In genomic region chr10:5449227-5449626, GRCh38 we compare ENCODE assay signal across 12 cellular contexts. TPM values are rescaled to one million over a fixed set of nuclear protein-coding genes. Genes with fewer than 3 reads are reported as not detected.
DNase-seq lines count a peak whose midpoint lies in the region; ATAC-seq, FAIRE-seq and TF ChIP-seq lines count a peak whose summit lies in the region.
"Had no signal": no experiment of that assay in that cellular context is flagged by ENCODE, and none has a peak within 500 bp of the region (broad histone marks: within the 10 kb centered on the region; RNA-seq: fewer than 3 reads in every experiment).

No MANE protein-coding gene starts in this region.

- H3K27ac Mint-ChIP-seq in nephron, result peak overlapping the region; percentile 65 to 91 (median 83)
- H3K27ac Mint-ChIP-seq: activated B cell treated with CpG ODN at 0.5 μM for 24 hours had no signal

- no peak for ATAC-seq in heart left ventricle
- no peak for ATAC-seq in Right ventricle myocardium superior (ENCODE audit: poor library complexity)
- ATAC-seq in upper lobe of right lung, result no peak
- no peak for ATAC-seq in GM18520 (IDR thresholded peaks at IDR 0.05; ENCODE audit: unreplicated experiment)

- H3K4me1 Mint-ChIP-seq in nephron, result peaks cover 43% of the 10 kb centered on the region

- DNase-seq in heart left ventricle (no peak), Right ventricle myocardium superior (no peak), endothelial cell of umbilical vein (ENCODE audit: low read depth, low spot score) (peak; percentile 56), upper lobe of right lung (no peak), DMS53 treated with DMSO at 0.1 percent for 48 hours (lab: John Stamatoyannopoulos, UW; ENCODE audit: unreplicated experiment) (no peak)
- DNase-seq in activated effector memory CD4-positive, alpha-beta T cell treated with Interleukin-2 at 50 U/mL for 16 hours, result no peak
- DNase-seq: activated B cell treated with CpG ODN at 0.5 μM for 24 hours, hippocampal formation, NCI-H1092 treated with DMSO at 0.1 percent for 48 hours, nucleus accumbens had no signal

- H3K27ac ChIP-seq in heart left ventricle (peak overlapping the region in 10 of 12 donors; percentile 0 to 74 (median 36)), endothelial cell of umbilical vein (ENCODE audit: insufficient read depth, low read depth, low read length) (peak overlapping the region; percentile 50), upper lobe of right lung (peak overlapping the region; percentile 68)

- peaks cover 0 to 39% (median 7%) of the 10 kb centered on the region in 12 donors for H3K4me1 ChIP-seq in heart left ventricle
- peaks cover 35% of the 10 kb centered on the region for H3K4me1 ChIP-seq in endothelial cell of umbilical vein (ENCODE audit: control insufficient read depth, extremely low read depth, insufficient read depth, low read length)
- peaks cover 22% of the 10 kb centered on the region for H3K4me1 ChIP-seq in upper lobe of right lung

- H3K4me3 Mint-ChIP-seq in nephron, result peak overlapping the region; percentile 70 to 97 (median 86)

- POLR2A ChIA-PET in endothelial cell of umbilical vein (lab: Charles Lee), result no interaction called here

- peaks cover 27% of the 10 kb centered on the region for H3K36me3 Mint-ChIP-seq in nephron (ENCODE audit: low read depth)

- no peaks in the 10 kb centered on the region for H3K27me3 Mint-ChIP-seq in nephron (ENCODE audit: low read depth)
- H3K27me3 Mint-ChIP-seq: activated B cell treated with CpG ODN at 0.5 μM for 24 hours had no signal

- no peaks in the 10 kb centered on the region for H3K9me3 ChIP-seq in heart left ventricle
- H3K9me3 ChIP-seq in endothelial cell of umbilical vein (replicated peaks; ENCODE audit: control insufficient read depth, insufficient read depth, low read length), result no peaks in the 10 kb centered on the region
- no peaks in the 10 kb centered on the region for H3K9me3 ChIP-seq in upper lobe of right lung

- H4K20me1 ChIP-seq in endothelial cell of umbilical vein (replicated peaks; ENCODE audit: control insufficient read depth, extremely low read depth, insufficient read depth, low read length), result no peaks in the 10 kb centered on the region

- H3K4me3 ChIP-seq in heart left ventricle (peak overlapping the region in 11 of 12 donors; percentile 5 to 65 (median 55)), endothelial cell of umbilical vein (replicated peaks in 1 of 3; ENCODE audit: insufficient read depth in 1 of 3, low read depth in 1 of 3, low read length in 3 of 3) (peak overlapping the region; percentile 10 to 89 (median 20)), upper lobe of right lung (peak overlapping the region; percentile 53)

- H3K4me2 ChIP-seq in endothelial cell of umbilical vein (ENCODE audit: insufficient read depth, low read length), result peak overlapping the region; percentile 91

- no peak overlapping the region for H2AFZ ChIP-seq in endothelial cell of umbilical vein (ENCODE audit: low read depth, low read length)

- CTCF ChIA-PET in endothelial cell of umbilical vein (lab: Charles Lee), result interaction anchor here (10.4 kb wide), 1 partner anchor 175 kb away, joined by 309 read pairs; no protein-coding TSS in a partner anchor

- TSS peak; percentile 44 for BruUV-seq in endothelial cell of umbilical vein (replicated peaks; lab: Mats Ljungman, UMichigan)

- H3K36me3 ChIP-seq in heart left ventricle (peaks cover 0 to 28% (median 22%) of the 10 kb centered on the region in 9 donors), endothelial cell of umbilical vein (ENCODE audit: control insufficient read depth in 2 of 2, extremely low read depth in 1 of 2, insufficient read depth in 2 of 2, low read length in 2 of 2) (peaks cover 5 to 14% of the 10 kb centered on the region in 2 experiments), upper lobe of right lung (peaks cover 25% of the 10 kb centered on the region)

- peak overlapping the region; percentile 88 for H3K9ac ChIP-seq in endothelial cell of umbilical vein (replicated peaks; ENCODE audit: extremely low read depth, insufficient read depth, low read length)

- no peaks in the 10 kb centered on the region for H3K9me1 ChIP-seq in endothelial cell of umbilical vein (replicated peaks; ENCODE audit: control insufficient read depth, extremely low read depth, insufficient read depth, low read length)

- 54 to 58% (median 56%) methylated on average over 2 of the region's 2 CpGs for WGBS in heart left ventricle, 4 donors

- H3K27me3 ChIP-seq in heart left ventricle (no peaks in the 10 kb centered on the region), endothelial cell of umbilical vein (ENCODE audit: control insufficient read depth in 2 of 2, insufficient read depth in 2 of 2, low read length in 2 of 2) (no peaks in the 10 kb centered on the region), upper lobe of right lung (no peaks in the 10 kb centered on the region)

- FAIRE-seq in endothelial cell of umbilical vein (lab: Jason Lieb, UNC), result no peak

- intact Hi-C loops in heart left ventricle (cut with DNase I) (loop anchor here in 4 of 10 donors (5.0 to 10.0 kb wide), 4 partner anchors 96 to 426 kb away; partner anchors contain the start of gene TASOR2 (in 1 of the 4)), Right ventricle myocardium superior (cut with DNase I) (loop anchor here (10.0 kb wide), 1 partner anchor 426 kb away; no protein-coding TSS in a partner anchor), endothelial cell of umbilical vein (cut with micrococcal nuclease) (loop anchor here (5.0 to 10.0 kb wide), 2 partner anchors 146 to 423 kb away; no protein-coding TSS in a partner anchor), upper lobe of right lung (cut with DNase I) (no loop called here)

- TF ChIP-seq POLR2A in heart left ventricle (IDR thresholded peaks at IDR 0.05) (no peak), endothelial cell of umbilical vein (IDR thresholded peaks at IDR 0.05; ENCODE audit: low read depth, low read length) (no peak)

- dilution Hi-C loops in endothelial cell of umbilical vein (cut with MboI; ENCODE audit: extremely low pct_ligation_motif_present, low sequenced_read_pairs), result no loop called here

- peaks cover 36% of the 10 kb centered on the region for H3K79me2 ChIP-seq in endothelial cell of umbilical vein (ENCODE audit: control insufficient read depth, insufficient read depth, low read length)

- TF ChIP-seq CTCF in heart left ventricle (IDR thresholded peaks at IDR 0.05) (no peak), endothelial cell of umbilical vein (IDR thresholded peaks at IDR 0.05; ENCODE audit: extremely low read depth in 1 of 2, insufficient read depth in 1 of 2, low read depth in 1 of 2, low read length in 2 of 2) (no peak), nephron (IDR thresholded peaks at IDR 0.05; ENCODE audit: unreplicated experiment in 3 of 3) (no peak), upper lobe of right lung (IDR thresholded peaks at IDR 0.05) (no peak)

- no peaks in the 10 kb centered on the region for H3K9me3 Mint-ChIP-seq in nephron
- H3K9me3 Mint-ChIP-seq: activated B cell treated with CpG ODN at 0.5 μM for 24 hours had no signal

TF ChIP-seq in endothelial cell of umbilical vein, 7 proteins besides CTCF, POLR2A, EP300 and RAD21 (continues in another document):
- no peak for TF ChIP-seq FOS (IDR thresholded peaks at IDR 0.05; ENCODE audit: borderline replicate concordance, insufficient read depth, low read length)
- no peak for TF ChIP-seq POLR2AphosphoS5 (IDR thresholded peaks at IDR 0.05; ENCODE audit: insufficient read depth, low read depth, low read length)
- no peak for TF ChIP-seq JUN (IDR thresholded peaks at IDR 0.05; ENCODE audit: borderline replicate concordance, insufficient read depth, insufficient read length, low read depth)
- TF ChIP-seq MAX (IDR thresholded peaks at IDR 0.05; ENCODE audit: insufficient read depth, insufficient read length), result no peak

RNA-seq across cellular contexts. Expression of gene NET1, which starts 36.9 kb away (rescaled TPM):
- 10 to 100 TPM; 12.7 to 29.5 (median 15.8) TPM for total RNA-seq in heart left ventricle
- polyA plus RNA-seq in heart left ventricle, result 1 to 10 TPM; 5.6 to 7.0 TPM
- 15.6 TPM for total RNA-seq in Right ventricle myocardium superior
- total RNA-seq in endothelial cell of umbilical vein, result 40.2 and 46.3 TPM in 2 replicates
- polyA plus RNA-seq in endothelial cell of umbilical vein, result 12.3 and 14.4 TPM in 2 replicates
- polyA plus RNA-seq in endothelial cell of umbilical vein (2011; cell fraction: cytosol; rRNA removed), result 22.5 and 27.9 TPM in 2 replicates
- 20.1 and 20.3 TPM in 2 replicates for polyA plus RNA-seq in endothelial cell of umbilical vein (2011; cell fraction: nucleus; rRNA removed)
- polyA plus RNA-seq in endothelial cell of umbilical vein (2012), result 37.5 and 40.5 TPM in 2 replicates
- 41.6 and 46.4 TPM in 2 replicates for polyA minus RNA-seq in endothelial cell of umbilical vein
- 38.1 TPM for polyA minus RNA-seq in endothelial cell of umbilical vein (2011; cell fraction: cytosol; rRNA and poly(A)+ RNA removed)
- polyA minus RNA-seq in endothelial cell of umbilical vein (2011; cell fraction: nucleus; rRNA and poly(A)+ RNA removed), result 40.1 and 44.4 TPM in 2 replicates
- 42.8 TPM for total RNA-seq in upper lobe of right lung

RNA-seq across cellular contexts. Expression of gene TUBAL3, which starts 44.6 kb away (rescaled TPM):
- total RNA-seq in heart left ventricle (1 to 10 TPM in 1 of 9 donors, under 1 TPM in 8; 0.12 to 2.8 (median 0.40) TPM), Right ventricle myocardium superior (0.11 TPM), endothelial cell of umbilical vein (not detected in 2 replicates), upper lobe of right lung (not detected)
- polyA plus RNA-seq in heart left ventricle (under 1 TPM; 0.22 to 0.27 TPM), endothelial cell of umbilical vein (not detected in 2 replicates)
- not detected in 2 replicates for polyA plus RNA-seq in endothelial cell of umbilical vein (2011; cell fraction: cytosol; rRNA removed)
- 0.08 TPM in 1 of 2 replicates, not detected in the other for polyA plus RNA-seq in endothelial cell of umbilical vein (2011; cell fraction: nucleus; rRNA removed)
- not detected in 2 replicates for polyA plus RNA-seq in endothelial cell of umbilical vein (2012)
- 0.32 TPM in 1 of 2 replicates, not detected in the other for polyA minus RNA-seq in endothelial cell of umbilical vein
- polyA minus RNA-seq in endothelial cell of umbilical vein (2011; cell fraction: cytosol; rRNA and poly(A)+ RNA removed), result not detected
- not detected in 2 replicates for polyA minus RNA-seq in endothelial cell of umbilical vein (2011; cell fraction: nucleus; rRNA and poly(A)+ RNA removed)
- total RNA-seq: activated B cell treated with CpG ODN at 0.5 μM for 24 hours had no signal

RNA-seq across cellular contexts. Expression of gene CALML5, which starts 50.1 kb away (rescaled TPM):
- total RNA-seq in heart left ventricle (not detected), Right ventricle myocardium superior (not detected), endothelial cell of umbilical vein (not detected in 2 replicates), upper lobe of right lung (not detected)
- polyA plus RNA-seq in heart left ventricle (not detected), endothelial cell of umbilical vein (not detected in 2 replicates)
- not detected in 2 replicates for polyA plus RNA-seq in endothelial cell of umbilical vein (2011; cell fraction: cytosol; rRNA removed)
- polyA plus RNA-seq in endothelial cell of umbilical vein (2011; cell fraction: nucleus; rRNA removed), result not detected in 2 replicates
- not detected in 2 replicates for polyA plus RNA-seq in endothelial cell of umbilical vein (2012)
- polyA minus RNA-seq in endothelial cell of umbilical vein, result not detected in 2 replicates
- not detected for polyA minus RNA-seq in endothelial cell of umbilical vein (2011; cell fraction: cytosol; rRNA and poly(A)+ RNA removed)
- polyA minus RNA-seq in endothelial cell of umbilical vein (2011; cell fraction: nucleus; rRNA and poly(A)+ RNA removed), result not detected in 2 replicates
- total RNA-seq: activated B cell treated with CpG ODN at 0.5 μM for 24 hours had no signal
